Comparison of ENCODE assay signal across 21 cellular contexts in genomic region chr10:31268616-31269303, GRCh38. TPM values are rescaled to one million over a fixed set of nuclear protein-coding genes. Genes with fewer than 3 reads are reported as not detected.
DNase-seq lines count a peak whose midpoint lies in the region; ATAC-seq and TF ChIP-seq lines count a peak whose summit lies in the region.
"Had no signal": no experiment of that assay in that cellular context is flagged by ENCODE, and none has a peak within 500 bp of the region (broad histone marks: within the 10 kb centered on the region; RNA-seq: fewer than 3 reads in every experiment).

No MANE protein-coding gene starts in this region.

- no peak overlapping the region for H4K91ac ChIP-seq in mesenchymal stem cell (ENCODE audit: low read length)

- no peak overlapping the region for H4K8ac ChIP-seq in mesenchymal stem cell (ENCODE audit: low read length)

- H3K27me3 ChIP-seq in right cardiac atrium (ENCODE audit: control insufficient read depth, insufficient read depth), result no peaks in the 10 kb centered on the region
- H3K27me3 ChIP-seq in mesenchymal stem cell (ENCODE audit: control insufficient read depth in 1 of 2, insufficient read depth in 1 of 2, low read length in 2 of 2), result no peaks in the 10 kb centered on the region
- no peaks in the 10 kb centered on the region for H3K27me3 ChIP-seq in gastrocnemius medialis

- no peak overlapping the region for H2BK5ac ChIP-seq in mesenchymal stem cell (ENCODE audit: low read depth, low read length, poor library complexity, severe bottlenecking)

- no peaks in the 10 kb centered on the region for H3K79me1 ChIP-seq in mesenchymal stem cell (replicated peaks; ENCODE audit: low read length, poor library complexity, severe bottlenecking)

- H2BK15ac ChIP-seq in mesenchymal stem cell (ENCODE audit: low read depth, poor library complexity, severe bottlenecking), result no peak overlapping the region

- H3K9me3 ChIP-seq in right cardiac atrium (ENCODE audit: control insufficient read depth, low read length), result no peaks in the 10 kb centered on the region
- H3K9me3 ChIP-seq in mesenchymal stem cell (ENCODE audit: control insufficient read depth, low read length), result no peaks in the 10 kb centered on the region
- H3K9me3 ChIP-seq in gastrocnemius medialis, result no peaks in the 10 kb centered on the region

- no peak overlapping the region for H2AK5ac ChIP-seq in mesenchymal stem cell (ENCODE audit: low read length, severe bottlenecking)

- H3K4ac ChIP-seq in mesenchymal stem cell (ENCODE audit: low read depth in 1 of 2, low read length in 2 of 2), result no peak overlapping the region

- no peaks in the 10 kb centered on the region for H3K4me1 ChIP-seq in right cardiac atrium (ENCODE audit: control insufficient read depth, insufficient read depth, low read length)
- peaks cover 2% of the 10 kb centered on the region for H3K4me1 ChIP-seq in mesenchymal stem cell (ENCODE audit: control insufficient read depth, insufficient read depth, low read depth, low read length)
- peaks cover 0 to 22% of the 10 kb centered on the region in 2 donors for H3K4me1 ChIP-seq in gastrocnemius medialis

- 77% methylated on average over 12 of the region's 12 CpGs for WGBS in right cardiac atrium
- 92% methylated on average over 12 of the region's 12 CpGs for WGBS in mesenchymal stem cell

- H3K14ac ChIP-seq in mesenchymal stem cell (ENCODE audit: low read length in 2 of 2), result no peak overlapping the region

- no peak overlapping the region for H2BK120ac ChIP-seq in mesenchymal stem cell (ENCODE audit: low read depth, low read length)

- in situ Hi-C loops in gastrocnemius medialis (cut with MboI; ENCODE audit: low sequenced_read_pairs in 4 of 4), result no loop called here

- intact Hi-C loops in right cardiac atrium (cut with DNase I) (loop anchor here in 1 of 4 donors (10.0 kb wide), 1 partner anchor 54 kb away; no protein-coding TSS in a partner anchor), left ventricle myocardium superior (cut with micrococcal nuclease) (no loop called here), gastrocnemius medialis (cut with DNase I; ENCODE audit: low total_unique reads) (no loop called here), posterior vena cava (cut with DNase I) (no loop called here)

- TF ChIP-seq CTCF in gastrocnemius medialis (IDR thresholded peaks at IDR 0.05 in 4 of 5, conservative IDR thresholded peaks at IDR 0.05 in 1 of 5), result no peak

- DNase-seq in right cardiac atrium (no peak), left ventricle myocardium superior (no peak), mesenchymal stem cell (no peak), gastrocnemius medialis (peak in 1 of 2 donors; percentile 18), NCI-H526 treated with DMSO at 0.1 percent for 48 hours (lab: John Stamatoyannopoulos, UW) (no peak), posterior vena cava (ENCODE audit: low spot score) (no peak), cortex of kidney (lab: John Stamatoyannopoulos, UW) (no peak)
- DNase-seq in stimulated activated CD8-positive, alpha-beta memory T cell treated with anti-CD3 and anti-CD28 coated beads, Interleukin-4, amount 100 ng/mL, for 48 hours, result no peak
- DNase-seq: CD4-positive, CD25-positive, alpha-beta regulatory T cell; COR-L47; DMS 273 treated with DMSO at 0.1 percent for 48 hours; H9; Karpas-422; NCI-H1417 treated with DMSO at 0.1 percent for 48 hours; NCI-H187 treated with DMSO at 0.1 percent for 48 hours; NCI-H2227 treated with DMSO at 0.1 percent for 48 hours; NCI-H510A treated with DMSO at 0.1 percent for 48 hours; NCI-H82; OCI-M1; RPMI8226 had no signal

- ATAC-seq in right cardiac atrium (no peak), left ventricle myocardium superior (no peak), gastrocnemius medialis (peak; percentile 23 to 49)

- H3K23ac ChIP-seq in mesenchymal stem cell (ENCODE audit: low read length in 2 of 2), result no peak overlapping the region

- no peak overlapping the region for H3K4me2 ChIP-seq in mesenchymal stem cell (ENCODE audit: low read length, poor library complexity, severe bottlenecking)

- no peak overlapping the region for H2BK12ac ChIP-seq in mesenchymal stem cell (ENCODE audit: low read length in 2 of 2)

- no peak for TF ChIP-seq POLR2A in gastrocnemius medialis (IDR thresholded peaks at IDR 0.05)

- H3K4me3 ChIP-seq in right cardiac atrium (ENCODE audit: low read length) (no peak overlapping the region), mesenchymal stem cell (ENCODE audit: insufficient read depth in 1 of 2, low read depth in 1 of 2, low read length in 2 of 2) (peak overlapping the region in 1 of 2 experiments; percentile 30), gastrocnemius medialis (no peak overlapping the region)

- no peak overlapping the region for H3K18ac ChIP-seq in mesenchymal stem cell (ENCODE audit: low read depth in 1 of 2, low read length in 2 of 2)

- H3K36me3 ChIP-seq in mesenchymal stem cell (ENCODE audit: control insufficient read depth in 1 of 2, insufficient read depth in 2 of 2, low read depth in 1 of 2, low read length in 2 of 2), result no peaks in the 10 kb centered on the region
- no peaks in the 10 kb centered on the region for H3K36me3 ChIP-seq in gastrocnemius medialis

- H3K9ac ChIP-seq in mesenchymal stem cell (ENCODE audit: low read length), result peak overlapping the region; percentile 79

- peak overlapping the region; percentile 17 for H3K27ac ChIP-seq in right cardiac atrium (ENCODE audit: low read length)
- H3K27ac ChIP-seq in mesenchymal stem cell (ENCODE audit: low read length, poor library complexity, severe bottlenecking), result no peak overlapping the region
- H3K27ac ChIP-seq in gastrocnemius medialis, result peak overlapping the region; percentile 37 to 57 (median 51)
- H3K27ac ChIP-seq: HL-60 had no signal

- H2AFZ ChIP-seq in mesenchymal stem cell (ENCODE audit: low read depth, low read length), result no peak overlapping the region

RNA-seq across cellular contexts. Expression of gene ZEB1, which starts 50.3 kb away (rescaled TPM):
- total RNA-seq in right cardiac atrium (10 to 100 TPM; 64.9 to 72.8 (median 69.2) TPM), left ventricle myocardium superior (86.7 TPM), gastrocnemius medialis (100 to 1,000 TPM in 3 of 4 donors, 10 to 100 TPM in 1; 67.4 to 175 (median 137) TPM), posterior vena cava (100 to 1,000 TPM; 118 to 141 TPM)
- polyA plus RNA-seq in right cardiac atrium, result 13.9 TPM
- 32.8 TPM for polyA plus RNA-seq in mesenchymal stem cell (2013, experiment 1 of 2)
- 34.0 TPM for polyA plus RNA-seq in mesenchymal stem cell (2013, experiment 2 of 2)

Comparison
In these comparisons a context has a peak if more than half of its experiments do, and no peak if none do; other contexts are left out.
1. ATAC-seq: peak in gastrocnemius medialis (2 of 2); none in right cardiac atrium (0 of 2) and left ventricle myocardium superior (single experiment).